In genomic region chr19:38619361-38620174, GRCh38 we compare ENCODE assay signal across 8 cellular contexts. TPM values are rescaled to one million over a fixed set of nuclear protein-coding genes. Genes with fewer than 3 reads are reported as not detected.
DNase-seq lines count a peak whose midpoint lies in the region; ATAC-seq and TF ChIP-seq lines count a peak whose summit lies in the region.

No MANE protein-coding gene starts in this region.

- peak overlapping the region; percentile 99 for H3K4me3 Mint-ChIP-seq in natural killer cell treated with Interleukin-12 subunit alpha and Interleukin-12 subunit beta and Interleukin-15 and Interleukin-18, amount 100 ng/mL, for 72 hours

- H3K4me1 Mint-ChIP-seq in natural killer cell treated with Interleukin-12 subunit alpha and Interleukin-12 subunit beta and Interleukin-15 and Interleukin-18, amount 100 ng/mL, for 72 hours (ENCODE audit: low read depth in 2 of 2), result peaks cover 42 to 47% of the 10 kb centered on the region in 2 donors

- H3K9me3 ChIP-seq in BLaER1 treated with 17β-estradiol and CSF1 and Interleukin-3, amounts not matched to agents 10 nM and 100 nM (replicated peaks in 1 of 11), result no peaks in the 10 kb centered on the region
- H3K9me3 ChIP-seq in MG63 (no peaks in the 10 kb centered on the region), duodenal mucosa (ENCODE audit: control insufficient read depth in 1 of 2, low read length in 2 of 2) (no peaks in the 10 kb centered on the region)

- H3K27me3 Mint-ChIP-seq in natural killer cell treated with Interleukin-12 subunit alpha and Interleukin-12 subunit beta and Interleukin-15 and Interleukin-18, amount 100 ng/mL, for 72 hours, result no peaks in the 10 kb centered on the region

- H3K36me3 Mint-ChIP-seq in natural killer cell treated with Interleukin-12 subunit alpha and Interleukin-12 subunit beta and Interleukin-15 and Interleukin-18, amount 100 ng/mL, for 72 hours, result peaks cover 25% of the 10 kb centered on the region

- peak overlapping the region; percentile 89 to 98 for H3K27ac Mint-ChIP-seq in natural killer cell treated with Interleukin-12 subunit alpha and Interleukin-12 subunit beta and Interleukin-15 and Interleukin-18, amount 100 ng/mL, for 72 hours

- no peaks in the 10 kb centered on the region for H3K27me3 ChIP-seq in BLaER1 treated with 17β-estradiol and CSF1 and Interleukin-3, amounts not matched to agents 10 nM and 100 nM
- no peaks in the 10 kb centered on the region for H3K27me3 ChIP-seq in MG63
- H3K27me3 ChIP-seq in duodenal mucosa (ENCODE audit: control insufficient read depth in 1 of 2, insufficient read depth in 2 of 2, low read length in 2 of 2), result no peaks in the 10 kb centered on the region

- peaks cover 27 to 48% (median 43%) of the 10 kb centered on the region in 10 experiments for H3K4me1 ChIP-seq in BLaER1 treated with 17β-estradiol and CSF1 and Interleukin-3, amounts not matched to agents 10 nM and 100 nM
- H3K4me1 ChIP-seq in duodenal mucosa (ENCODE audit: control insufficient read depth in 1 of 2, insufficient read depth in 2 of 2, low read length in 2 of 2), result peaks cover 16 to 19% of the 10 kb centered on the region in 2 donors

- H3K4me3 ChIP-seq in BLaER1 treated with 17β-estradiol and CSF1 and Interleukin-3, amounts not matched to agents 10 nM and 100 nM, result peak overlapping the region; percentile 87 to 99 (median 92)
- H3K4me3 ChIP-seq in MG63 (peak overlapping the region; percentile 87), duodenal mucosa (ENCODE audit: low read depth in 1 of 2, low read length in 2 of 2) (peak overlapping the region; percentile 93 to 100)

- peak overlapping the region; percentile 86 to 99 (median 97) for H3K4me2 ChIP-seq in BLaER1 treated with 17β-estradiol and CSF1 and Interleukin-3, amounts not matched to agents 10 nM and 100 nM

- no peaks in the 10 kb centered on the region for H3K9me3 Mint-ChIP-seq in natural killer cell treated with Interleukin-12 subunit alpha and Interleukin-12 subunit beta and Interleukin-15 and Interleukin-18, amount 100 ng/mL, for 72 hours

- peaks cover 40 to 53% (median 42%) of the 10 kb centered on the region in 11 experiments for H3K36me3 ChIP-seq in BLaER1 treated with 17β-estradiol and CSF1 and Interleukin-3, amounts not matched to agents 10 nM and 100 nM
- H3K36me3 ChIP-seq in MG63 (peaks cover 45% of the 10 kb centered on the region), duodenal mucosa (ENCODE audit: control insufficient read depth in 1 of 2, insufficient read depth in 2 of 2, low read length in 2 of 2) (peaks cover 17 to 37% of the 10 kb centered on the region in 2 donors)

- DNase-seq in MG63 (no peak), NCI-H510A (lab: John Stamatoyannopoulos, UW) (no peak), GM10266 (ENCODE audit: extremely low spot score) (no peak), middle frontal gyrus (ENCODE audit: extremely low spot score, low spot score) (no peak), NCI-H1436 treated with DMSO at 0.1 percent for 48 hours (lab: John Stamatoyannopoulos, UW) (no peak)
- no peak for DNase-seq in natural killer cell treated with Interleukin-12 subunit alpha and Interleukin-12 subunit beta and Interleukin-15 and Interleukin-18, amount 100 ng/mL, for 72 hours (ENCODE audit: low spot score)

- no peak for TF ChIP-seq CTCF in GM10266 (IDR thresholded peaks at IDR 0.05; ENCODE audit: control insufficient read depth, insufficient read depth, low read depth, missing control alignments)

- H4K20me1 ChIP-seq in BLaER1 treated with 17β-estradiol and CSF1 and Interleukin-3, amounts not matched to agents 10 nM and 100 nM, result peaks cover 0 to 46% (median 34%) of the 10 kb centered on the region in 11 experiments; a peak in 17 of 22 replicates

- no peak for ATAC-seq in natural killer cell treated with Interleukin-12 subunit alpha and Interleukin-12 subunit beta and Interleukin-15 and Interleukin-18, amount 100 ng/mL, for 72 hours

- peak overlapping the region; percentile 89 to 97 (median 92) for H3K9ac ChIP-seq in BLaER1 treated with 17β-estradiol and CSF1 and Interleukin-3, amounts not matched to agents 10 nM and 100 nM
- H3K9ac ChIP-seq in duodenal mucosa (ENCODE audit: low read depth in 1 of 2, low read length in 2 of 2), result peak overlapping the region; percentile 95 to 96

- H3K27ac ChIP-seq in BLaER1 treated with 17β-estradiol and CSF1 and Interleukin-3, amounts not matched to agents 10 nM and 100 nM, result peak overlapping the region; percentile 70 to 94 (median 85)
- peak overlapping the region; percentile 74 for H3K27ac ChIP-seq in duodenal mucosa (ENCODE audit: low read depth, low read length)

RNA-seq across cellular contexts. Expression of gene EIF3K, which starts 0.6 kb away (rescaled TPM):
- total RNA-seq in MG63 (2014; rRNA removed; shearing (Covaris generic); ENCODE audit: low replicate concordance), result 252 and 669 TPM in 2 replicates
- 100 to 1,000 TPM; 216 to 286 TPM for total RNA-seq in natural killer cell treated with Interleukin-12 subunit alpha and Interleukin-12 subunit beta and Interleukin-15 and Interleukin-18, amount 100 ng/mL, for 72 hours

RNA-seq across cellular contexts. Expression of gene MAP4K1, which starts 1.8 kb away (rescaled TPM):
- total RNA-seq in MG63 (2014; rRNA removed; shearing (Covaris generic); ENCODE audit: low replicate concordance), result 0.30 TPM in 1 of 2 replicates, not detected in the other
- total RNA-seq in natural killer cell treated with Interleukin-12 subunit alpha and Interleukin-12 subunit beta and Interleukin-15 and Interleukin-18, amount 100 ng/mL, for 72 hours, result 100 to 1,000 TPM in 1 of 2 donors, 10 to 100 TPM in 1; 81.4 to 318 TPM

RNA-seq across cellular contexts. Expression of gene ACTN4, which starts 27.9 kb away (rescaled TPM):
- total RNA-seq in MG63 (2014; rRNA removed; shearing (Covaris generic); ENCODE audit: low replicate concordance), result 476 and 621 TPM in 2 replicates
- 100 to 1,000 TPM; 342 to 574 TPM for total RNA-seq in natural killer cell treated with Interleukin-12 subunit alpha and Interleukin-12 subunit beta and Interleukin-15 and Interleukin-18, amount 100 ng/mL, for 72 hours

Comparison
In these comparisons a context has a peak if more than half of its experiments do, and no peak if none do; other contexts are left out.
1. RNA of gene MAP4K1, which starts 1.8 kb away (total RNA-seq): 81.4 to 318 TPM in natural killer cell treated with Interleukin-12 subunit alpha and Interleukin-12 subunit beta and Interleukin-15 and Interleukin-18, amount 100 ng/mL, for 72 hours; 0.30 TPM in MG63; every median in the first group is over 10 times any median in the second.
2. Peak in every context shown above with its lines, with median percentiles within 50 percentile points of each other: H3K4me3 ChIP-seq.